12 cellular contexts compared by ENCODE assay signal in genomic region chr15:35624881-35625280, GRCh38.
DNase-seq lines count a peak whose midpoint lies in the region; ATAC-seq and TF ChIP-seq lines count a peak whose summit lies in the region.
"Had no signal": no experiment of that assay in that cellular context is flagged by ENCODE, and none has a peak within 500 bp of the region (broad histone marks: within the 10 kb centered on the region; RNA-seq: fewer than 3 reads in every experiment).

No MANE protein-coding gene starts in this region.

- TF ChIP-seq CTCF in glutamatergic neuron (IDR thresholded peaks at IDR 0.05; ENCODE audit: partially characterized antibody, unreplicated experiment) (no peak), spleen (IDR thresholded peaks at IDR 0.05 in 8 of 11, conservative IDR thresholded peaks at IDR 0.05 in 3 of 11) (no peak)

- no peaks in the 10 kb centered on the region for H3K9me3 Mint-ChIP-seq in glutamatergic neuron (ENCODE audit: unreplicated experiment)
- H3K9me3 Mint-ChIP-seq: activated T-cell treated with anti-CD3 and anti-CD28 coated beads, Interleukin-2, amount 50 U/mL, for 4 hours had no signal

- intact Hi-C loops in spleen (cut with DNase I; ENCODE audit: low total_unique reads), result no loop called here

- H3K36me3 Mint-ChIP-seq in glutamatergic neuron (ENCODE audit: unreplicated experiment), result no peaks in the 10 kb centered on the region

- H3K9me3 ChIP-seq in adipocyte (ENCODE audit: control insufficient read depth, low read length) (no peaks in the 10 kb centered on the region), spleen (no peaks in the 10 kb centered on the region)

- ATAC-seq in GM18502 (IDR thresholded peaks at IDR 0.05; ENCODE audit: poor library complexity, unreplicated experiment), result no peak
- ATAC-seq: activated T-cell treated with anti-CD3 and anti-CD28 coated beads, Interleukin-2, amount 50 U/mL, for 4 hours had no signal

- H3K27me3 ChIP-seq in adipocyte (replicated peaks; ENCODE audit: control insufficient read depth, insufficient read depth, low read length) (no peaks in the 10 kb centered on the region), spleen (replicated peaks in 1 of 7) (no peaks in the 10 kb centered on the region)

- peak overlapping the region; percentile 8 for H3K4me3 Mint-ChIP-seq in glutamatergic neuron (ENCODE audit: unreplicated experiment)
- H3K4me3 Mint-ChIP-seq: activated T-cell treated with anti-CD3 and anti-CD28 coated beads, Interleukin-2, amount 50 U/mL, for 4 hours had no signal

- no peak for TF ChIP-seq POLR2A in spleen (IDR thresholded peaks at IDR 0.05)

- H3K4me1 ChIP-seq in adipocyte (ENCODE audit: control insufficient read depth, insufficient read depth, low read length) (peaks cover 42% of the 10 kb centered on the region), spleen (no peaks in the 10 kb centered on the region)

- no peak overlapping the region for H3K9ac ChIP-seq in adipocyte (ENCODE audit: low read length)

- peak overlapping the region; percentile 40 for H3K27ac Mint-ChIP-seq in glutamatergic neuron (ENCODE audit: unreplicated experiment)

- peak; percentile 60 for DNase-seq in EL
- DNase-seq in adipocyte (ENCODE audit: low read depth), result peak; percentile 95
- DNase-seq in glutamatergic neuron, result no peak
- DNase-seq in skeletal muscle cell (ENCODE audit: low read depth), result peak; percentile 91
- no peak for DNase-seq in spleen
- no peak for DNase-seq in NCI-H146 (lab: John Stamatoyannopoulos, UW)
- no peak for DNase-seq in DMS153 (lab: John Stamatoyannopoulos, UW)
- DNase-seq: activated T-cell treated with anti-CD3 and anti-CD28 coated beads, Interleukin-2, amount 50 U/mL, for 4 hours; DND-41; NCI-H748 treated with DMSO at 0.1 percent for 48 hours; T-helper 2 cell had no signal

- H3K27me3 Mint-ChIP-seq in glutamatergic neuron (ENCODE audit: unreplicated experiment), result no peaks in the 10 kb centered on the region

- peaks cover 14% of the 10 kb centered on the region for H3K4me1 Mint-ChIP-seq in glutamatergic neuron (ENCODE audit: low read depth, unreplicated experiment)

- 92 to 97% (median 94%) methylated on average over 3 of the region's 3 CpGs for WGBS in spleen, 5 donors

- H3K4me3 ChIP-seq in adipocyte (ENCODE audit: low read length) (no peak overlapping the region), skeletal muscle cell (ENCODE audit: low read depth, low read length) (no peak overlapping the region), spleen (no peak overlapping the region)

- no peaks in the 10 kb centered on the region for H3K36me3 ChIP-seq in adipocyte (ENCODE audit: control insufficient read depth, insufficient read depth, low read length, severe bottlenecking)
- H3K36me3 ChIP-seq in spleen, result no peaks in the 10 kb centered on the region

- no peak overlapping the region for H3K27ac ChIP-seq in spleen

Comparison
In these comparisons a context has a peak if more than half of its experiments do, and no peak if none do; other contexts are left out.
1. DNase-seq: peak in EL (single experiment), adipocyte (single experiment) and skeletal muscle cell (single experiment); none in glutamatergic neuron (single experiment), spleen (single experiment), NCI-H146 (single experiment) and DMS153 (single experiment).